Comparison of ENCODE assay signal across 17 cellular contexts in the genomic region with DNA sequence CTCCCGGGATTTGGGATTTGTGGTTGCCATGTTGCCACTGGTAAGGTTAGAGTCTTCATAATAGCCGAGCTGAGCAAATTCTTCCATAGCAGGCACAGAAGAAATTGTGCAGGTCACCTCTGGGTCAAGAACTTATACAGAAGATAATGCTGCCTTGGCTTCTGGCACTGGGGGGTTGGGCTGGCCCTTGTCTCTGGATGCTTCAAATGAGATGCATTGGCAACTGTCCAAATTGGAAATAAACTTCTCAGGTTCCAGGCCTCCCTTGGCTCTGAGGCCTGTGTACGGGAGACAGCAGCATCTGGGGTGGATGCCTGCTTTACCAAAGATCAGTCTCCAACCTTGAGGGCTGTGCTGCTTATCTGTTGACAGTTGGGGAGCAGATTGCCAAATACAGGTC. TPM values are rescaled to one million over a fixed set of nuclear protein-coding genes. Genes with fewer than 3 reads are reported as not detected.
A peak's percentile ranks its signal among the peaks of the same experiment; 100 is the strongest.
DNase-seq lines count a peak whose midpoint lies in the region; ATAC-seq and TF ChIP-seq lines count a peak whose summit lies in the region.
"Had no signal": no experiment of that assay in that cellular context is flagged by ENCODE, and none has a peak within 500 bp of the region (broad histone marks: within the 10 kb centered on the region; RNA-seq: fewer than 3 reads in every experiment).

No MANE protein-coding gene starts in this region.

- 0 out of 2 replicates have a peak, but pooled peaks cover 5% of the 10 kb centered on the region for H3K9me1 ChIP-seq in IMR-90 (ENCODE audit: insufficient read depth, low read length)

- H2AK5ac ChIP-seq in IMR-90 (ENCODE audit: low read depth, low read length), result no peak overlapping the region

- H3K4me3 ChIP-seq in IMR-90 (ENCODE audit: insufficient read depth, low read depth, low read length), result no peak overlapping the region
- H3K4me3 ChIP-seq in fibroblast of lung (replicated peaks in 1 of 4; ENCODE audit: control extremely low read depth in 1 of 4, insufficient read depth in 1 of 4, low read depth in 3 of 4, low read length in 4 of 4), result no peak overlapping the region
- H3K4me3 ChIP-seq: coronary artery, smooth muscle cell had no signal

- ATAC-seq in IMR-90 (ENCODE audit: low read depth) (peak; percentile 48; the same call in 1 of the 2 replicates), left colon (no peak)
- ATAC-seq: esophagus mucosa had no signal

- no peak overlapping the region for H3K27ac ChIP-seq in IMR-90 (ENCODE audit: insufficient read depth, low read length)
- no peak overlapping the region for H3K27ac ChIP-seq in fibroblast of lung (ENCODE audit: insufficient read depth, low read length)
- H3K27ac ChIP-seq: C4-2B, coronary artery had no signal

- no peak overlapping the region for H2AK9ac ChIP-seq in IMR-90 (replicated peaks; ENCODE audit: low read depth, low read length, poor library complexity)

- no peak overlapping the region for H2BK5ac ChIP-seq in IMR-90 (ENCODE audit: low read depth, low read length, poor library complexity, severe bottlenecking)

- H3K27ac Mint-ChIP-seq in chondrocyte (ENCODE audit: unreplicated experiment), result no peak overlapping the region
- H3K27ac Mint-ChIP-seq: activated T-helper 1 cell treated with anti-CD3 and anti-CD28 coated beads, Interleukin-12 subunit alpha, Interleukin-12 subunit beta, Interleukin-2, Interleukin-4 antibody, amounts not matched to agents 30 ng/mL and 10 ng/mL and 1 ng/mL, durations not matched to agents 14 hours and 24 hours and 36 hours had no signal

- H3K9me3 ChIP-seq in IMR-90 (ENCODE audit: control insufficient read depth, insufficient read depth, low read length), result no peaks in the 10 kb centered on the region
- no peaks in the 10 kb centered on the region for H3K9me3 ChIP-seq in fibroblast of lung (ENCODE audit: control insufficient read depth, insufficient read depth, low read depth, low read length)

- no peak overlapping the region for H4K8ac ChIP-seq in IMR-90 (ENCODE audit: low read depth in 2 of 2, low read length in 2 of 2)

- CTCF ChIA-PET in IMR-90 (lab: Yijun Ruan, JAX), result no interaction called here

- H3K27me3 Mint-ChIP-seq in chondrocyte (ENCODE audit: low read depth), result no peaks in the 10 kb centered on the region

- in situ Hi-C loops in IMR-90 (cut with MboI; ENCODE audit: low sequenced_read_pairs), result no loop called here

- peaks cover 5% of the 10 kb centered on the region for H3K4me1 Mint-ChIP-seq in chondrocyte (ENCODE audit: low read depth)

- H3K36me3 ChIP-seq in IMR-90 (ENCODE audit: control insufficient read depth, insufficient read depth, low read length) (no peaks in the 10 kb centered on the region), fibroblast of lung (ENCODE audit: control insufficient read depth, insufficient read depth, low read length) (no peaks in the 10 kb centered on the region)

- no TSS peak for BruUV-seq in IMR-90 (replicated peaks; lab: Mats Ljungman, UMichigan)

- H2BK20ac ChIP-seq in IMR-90 (ENCODE audit: low read depth, low read length), result no peak overlapping the region

- H3K56ac ChIP-seq in IMR-90 (ENCODE audit: extremely low read depth, insufficient read depth, low read length), result no peak overlapping the region

- H4K91ac ChIP-seq in IMR-90 (ENCODE audit: insufficient read depth, low read depth, low read length), result no peak overlapping the region

- H3K79me1 ChIP-seq in IMR-90 (ENCODE audit: low read depth in 1 of 2, low read length in 2 of 2), result peaks cover 8 to 19% of the 10 kb centered on the region in 2 experiments

- dilution Hi-C loops in IMR-90 (cut with HindIII; ENCODE audit: low sequenced_read_pairs, unreplicated experiment), result no loop called here

- TF ChIP-seq RAD21 in IMR-90 (IDR thresholded peaks at IDR 0.05; ENCODE audit: low read length), result no peak

- no peak overlapping the region for H3K14ac ChIP-seq in IMR-90 (replicated peaks; ENCODE audit: low read depth, low read length)

- no peak overlapping the region for H2BK15ac ChIP-seq in IMR-90 (ENCODE audit: low read depth, low read length)

- TF ChIP-seq CTCF in IMR-90 (conservative IDR thresholded peaks at IDR 0.05; ENCODE audit: low read depth, low read length) (no peak), fibroblast of lung (conservative IDR thresholded peaks at IDR 0.05 in 1 of 2, IDR thresholded peaks at IDR 0.05 in 1 of 2; ENCODE audit: low read depth in 1 of 2, low read length in 2 of 2) (no peak), chondrocyte (IDR thresholded peaks at IDR 0.05) (no peak)

- no peak overlapping the region for H3K18ac ChIP-seq in IMR-90 (ENCODE audit: low read depth, low read length)

- no peaks in the 10 kb centered on the region for H3K79me2 ChIP-seq in fibroblast of lung (ENCODE audit: control insufficient read depth, insufficient read depth, low read length)

- H3K9ac ChIP-seq in IMR-90 (ENCODE audit: low read depth, low read length) (no peak overlapping the region), fibroblast of lung (ENCODE audit: insufficient read depth, low read length) (no peak overlapping the region)

- no peak for TF ChIP-seq POLR2A in IMR-90 (IDR thresholded peaks at IDR 0.05; ENCODE audit: low read depth, low read length)

- no peak overlapping the region for H3K4me3 Mint-ChIP-seq in chondrocyte (ENCODE audit: unreplicated experiment)
- H3K4me3 Mint-ChIP-seq: activated T-helper 1 cell treated with anti-CD3 and anti-CD28 coated beads, Interleukin-12 subunit alpha, Interleukin-12 subunit beta, Interleukin-2, Interleukin-4 antibody, amounts not matched to agents 30 ng/mL and 10 ng/mL and 1 ng/mL, durations not matched to agents 14 hours and 24 hours and 36 hours had no signal

- WGBS in IMR-90 (ENCODE audit: extremely low coverage in 2 of 2, insufficient read length in 1 of 2), 2 experiments, result no CpG with 5 or more reads among the region's 3 CpGs

- intact Hi-C loops in IMR-90 (cut with micrococcal nuclease) (loop anchor here (10.0 kb wide), 1 partner anchor 60 kb away; no protein-coding TSS in a partner anchor), left colon (cut with DNase I, micrococcal nuclease) (no loop called here)

- H4K5ac ChIP-seq in IMR-90 (ENCODE audit: low read depth, low read length), result no peak overlapping the region

- no peak overlapping the region for H2AFZ ChIP-seq in IMR-90 (replicated peaks; ENCODE audit: low read length, poor library complexity)
- H2AFZ ChIP-seq in fibroblast of lung (ENCODE audit: low read length), result no peak overlapping the region

- H3K23ac ChIP-seq in IMR-90 (ENCODE audit: low read depth, low read length), result no peak overlapping the region

- DNase-seq in DMS 273 treated with DMSO at 0.1 percent for 48 hours (lab: John Stamatoyannopoulos, UW) (peak; percentile 88), IMR-90 (peak; percentile 19), NCI-H345 treated with DMSO at 0.1 percent for 48 hours (lab: John Stamatoyannopoulos, UW; ENCODE audit: unreplicated experiment) (peak; percentile 37), fibroblast of lung (ENCODE audit: low read depth in 2 of 2) (peak; percentile 19 to 20), chondrocyte (ENCODE audit: low spot score) (no peak), left colon (no peak)
- DNase-seq in stimulated activated CD4-positive, alpha-beta T cell treated with anti-CD3 and anti-CD28 coated beads, Interleukin-2, amount 100 ng/mL, for 24 hours, result no peak
- DNase-seq: activated CD4-positive, alpha-beta T cell treated with anti-CD3 and anti-CD28 coated beads, Interleukin-2, amount 50 U/mL, for 48 hours; GOT3; Karpas-422; occipital lobe; SHP77 treated with DMSO at 0.1 percent for 48 hours had no signal

- no peak overlapping the region for H3K4me2 ChIP-seq in IMR-90 (ENCODE audit: low read depth, low read length)
- no peak overlapping the region for H3K4me2 ChIP-seq in fibroblast of lung (ENCODE audit: extremely low read depth, insufficient read depth, low read length)
- H3K4me2 ChIP-seq: smooth muscle cell had no signal

- POLR2A ChIA-PET in IMR-90 (lab: Charles Lee; ENCODE audit: unreplicated experiment), result no interaction called here

- H3K4me1 ChIP-seq in IMR-90 (ENCODE audit: control insufficient read depth, insufficient read depth, low read length), result peaks cover 3% of the 10 kb centered on the region; the same call in 1 of the 2 replicates
- H3K4me1 ChIP-seq in fibroblast of lung (ENCODE audit: control insufficient read depth, extremely low read depth, insufficient read depth, low read length), result no peaks in the 10 kb centered on the region

- H3K27me3 ChIP-seq in IMR-90 (ENCODE audit: control insufficient read depth, insufficient read depth, low read length), result no peaks in the 10 kb centered on the region
- H3K27me3 ChIP-seq in fibroblast of lung (ENCODE audit: control insufficient read depth, insufficient read depth, low read length), result no peaks in the 10 kb centered on the region

- H3K4ac ChIP-seq in IMR-90 (ENCODE audit: low read depth, low read length), result no peak overlapping the region

- H3K36me3 Mint-ChIP-seq in chondrocyte (ENCODE audit: low read depth), result no peaks in the 10 kb centered on the region

- H3K9me3 Mint-ChIP-seq in chondrocyte (ENCODE audit: low read depth), result no peaks in the 10 kb centered on the region
- H3K9me3 Mint-ChIP-seq: activated T-helper 1 cell treated with anti-CD3 and anti-CD28 coated beads, Interleukin-12 subunit alpha, Interleukin-12 subunit beta, Interleukin-2, Interleukin-4 antibody, amounts not matched to agents 30 ng/mL and 10 ng/mL and 1 ng/mL, durations not matched to agents 14 hours and 24 hours and 36 hours had no signal

- no peaks in the 10 kb centered on the region for H4K20me1 ChIP-seq in IMR-90 (ENCODE audit: insufficient read depth, low read length)
- no peaks in the 10 kb centered on the region for H4K20me1 ChIP-seq in fibroblast of lung (ENCODE audit: control insufficient read depth, extremely low read depth, insufficient read depth, low read length)

- no peak overlapping the region for H2BK120ac ChIP-seq in IMR-90 (ENCODE audit: low read depth, low read length)

TF ChIP-seq in IMR-90, 13 proteins besides CTCF, POLR2A, EP300 and RAD21:
- TF ChIP-seq CEBPB (IDR thresholded peaks at IDR 0.05; ENCODE audit: low read depth, low read length), result no peak

RNA-seq across cellular contexts. Expression of a gene that starts 26.2 kb away (rescaled TPM):
- total RNA-seq in IMR-90 (2012; rRNA removed) (6.8 and 9.4 TPM in 2 replicates), fibroblast of lung (14.4 and 24.9 TPM in 2 replicates), chondrocyte (32.5 to 56.0 TPM (median 34.4 TPM) in 3 replicates), left colon (10 to 100 TPM; 76.9 to 78.3 TPM)
- polyA plus RNA-seq in IMR-90 (2012; rRNA removed) (5.4 and 6.1 TPM in 2 replicates), fibroblast of lung (15.8 and 16.9 TPM in 2 replicates)
- polyA plus RNA-seq in IMR-90 (2012; cell fraction: cytosol; rRNA removed), result 1.5 and 2.5 TPM in 2 replicates
- 2.7 and 11.1 TPM in 2 replicates for polyA plus RNA-seq in IMR-90 (2012; cell fraction: nucleus; rRNA removed; ENCODE audit: low replicate concordance)
- polyA plus RNA-seq in fibroblast of lung (2012), result 16.8 and 17.6 TPM in 2 replicates
- polyA minus RNA-seq in fibroblast of lung (ENCODE audit: low replicate concordance), result 3.9 and 4.9 TPM in 2 replicates

Comparison
In these comparisons a context has a peak if more than half of its experiments do, and no peak if none do; other contexts are left out.
1. DNase-seq: peak in DMS 273 treated with DMSO at 0.1 percent for 48 hours (single experiment), IMR-90 (single experiment), NCI-H345 treated with DMSO at 0.1 percent for 48 hours (single experiment) and fibroblast of lung (2 of 2); none in stimulated activated CD4-positive, alpha-beta T cell treated with anti-CD3 and anti-CD28 coated beads, Interleukin-2, amount 100 ng/mL, for 24 hours (0 of 2), chondrocyte (single experiment) and left colon (0 of 2).